ENCODE assay signal across 1 cellular context in the genomic region with DNA sequence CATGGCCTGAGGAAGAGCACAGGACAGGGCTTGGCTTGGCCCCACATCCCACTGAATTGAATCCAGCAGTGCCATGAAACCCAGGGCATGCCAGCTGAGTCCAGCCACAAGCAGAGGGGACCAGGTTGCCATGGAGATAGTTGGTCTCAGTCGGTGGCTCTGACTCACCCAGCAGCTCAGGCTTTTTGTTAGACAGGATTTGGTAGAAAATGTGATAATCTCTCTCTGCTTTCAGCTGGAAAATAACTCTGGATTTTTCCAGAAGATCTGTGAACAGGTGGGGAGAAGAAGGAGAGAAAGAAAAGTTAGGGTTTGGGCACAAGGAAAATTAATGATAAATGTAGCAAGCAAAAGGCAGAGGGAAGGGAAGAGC.
TF ChIP-seq lines count a peak whose summit lies in the region.

No MANE protein-coding gene starts in this region.

TF ChIP-seq in HepG2, 621 proteins besides CTCF, POLR2A, EP300 and RAD21:
- TF ChIP-seq ZNF83 (CRISPR knock-in tag; IDR thresholded peaks at IDR 0.05; ENCODE audit: borderline replicate concordance) (no peak), HDAC2 (CRISPR knock-in tag; IDR thresholded peaks at IDR 0.05) (no peak), ZNF761 (CRISPR knock-in tag; conservative IDR thresholded peaks at IDR 0.05) (no peak), LBX2 (CRISPR knock-in tag; IDR thresholded peaks at IDR 0.05; ENCODE audit: borderline replicate concordance) (no peak), CEBPZ (IDR thresholded peaks at IDR 0.05; ENCODE audit: low read length) (no peak), ZNF614 (CRISPR knock-in tag; IDR thresholded peaks at IDR 0.05; ENCODE audit: borderline replicate concordance) (no peak), ZBTB20 (CRISPR knock-in tag; IDR thresholded peaks at IDR 0.05; ENCODE audit: borderline replicate concordance, low read depth) (no peak), HIVEP1 (CRISPR knock-in tag; IDR thresholded peaks at IDR 0.05) (no peak), ZNF17 (CRISPR knock-in tag; IDR thresholded peaks at IDR 0.05) (no peak), SP5 (CRISPR knock-in tag; IDR thresholded peaks at IDR 0.05; ENCODE audit: borderline replicate concordance, low read depth) (no peak), THAP11 (CRISPR knock-in tag; IDR thresholded peaks at IDR 0.05) (no peak), SSRP1 (CRISPR knock-in tag; IDR thresholded peaks at IDR 0.05) (no peak), FOXA1 (IDR thresholded peaks at IDR 0.05) (no peak), FOXA1 (CRISPR knock-in tag; IDR thresholded peaks at IDR 0.05) (no peak), RFX1 (IDR thresholded peaks at IDR 0.05) (peak; percentile 44), RFX3 (CRISPR knock-in tag; IDR thresholded peaks at IDR 0.05) (peak; percentile 35; the same call in 1 of the 2 replicates), LCORL (IDR thresholded peaks at IDR 0.05) (0 out of 2 replicates have a peak, but pooled peaks have one; percentile 2), LCORL (CRISPR knock-in tag; IDR thresholded peaks at IDR 0.05) (no peak), ZNF274 (CRISPR knock-in tag; IDR thresholded peaks at IDR 0.05) (no peak), ZNF326 (CRISPR knock-in tag; IDR thresholded peaks at IDR 0.05; ENCODE audit: borderline replicate concordance) (no peak)
- TF ChIP-seq, protein P1, sequence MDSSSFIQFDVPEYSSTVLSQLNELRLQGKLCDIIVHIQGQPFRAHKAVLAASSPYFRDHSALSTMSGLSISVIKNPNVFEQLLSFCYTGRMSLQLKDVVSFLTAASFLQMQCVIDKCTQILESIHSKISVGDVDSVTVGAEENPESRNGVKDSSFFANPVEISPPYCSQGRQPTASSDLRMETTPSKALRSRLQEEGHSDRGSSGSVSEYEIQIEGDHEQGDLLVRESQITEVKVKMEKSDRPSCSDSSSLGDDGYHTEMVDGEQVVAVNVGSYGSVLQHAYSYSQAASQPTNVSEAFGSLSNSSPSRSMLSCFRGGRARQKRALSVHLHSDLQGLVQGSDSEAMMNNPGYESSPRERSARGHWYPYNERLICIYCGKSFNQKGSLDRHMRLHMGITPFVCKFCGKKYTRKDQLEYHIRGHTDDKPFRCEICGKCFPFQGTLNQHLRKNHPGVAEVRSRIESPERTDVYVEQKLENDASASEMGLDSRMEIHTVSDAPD (CRISPR knock-in tag; IDR thresholded peaks at IDR 0.05) = no peak
